8 cellular contexts compared by ENCODE assay signal in the genomic region with DNA sequence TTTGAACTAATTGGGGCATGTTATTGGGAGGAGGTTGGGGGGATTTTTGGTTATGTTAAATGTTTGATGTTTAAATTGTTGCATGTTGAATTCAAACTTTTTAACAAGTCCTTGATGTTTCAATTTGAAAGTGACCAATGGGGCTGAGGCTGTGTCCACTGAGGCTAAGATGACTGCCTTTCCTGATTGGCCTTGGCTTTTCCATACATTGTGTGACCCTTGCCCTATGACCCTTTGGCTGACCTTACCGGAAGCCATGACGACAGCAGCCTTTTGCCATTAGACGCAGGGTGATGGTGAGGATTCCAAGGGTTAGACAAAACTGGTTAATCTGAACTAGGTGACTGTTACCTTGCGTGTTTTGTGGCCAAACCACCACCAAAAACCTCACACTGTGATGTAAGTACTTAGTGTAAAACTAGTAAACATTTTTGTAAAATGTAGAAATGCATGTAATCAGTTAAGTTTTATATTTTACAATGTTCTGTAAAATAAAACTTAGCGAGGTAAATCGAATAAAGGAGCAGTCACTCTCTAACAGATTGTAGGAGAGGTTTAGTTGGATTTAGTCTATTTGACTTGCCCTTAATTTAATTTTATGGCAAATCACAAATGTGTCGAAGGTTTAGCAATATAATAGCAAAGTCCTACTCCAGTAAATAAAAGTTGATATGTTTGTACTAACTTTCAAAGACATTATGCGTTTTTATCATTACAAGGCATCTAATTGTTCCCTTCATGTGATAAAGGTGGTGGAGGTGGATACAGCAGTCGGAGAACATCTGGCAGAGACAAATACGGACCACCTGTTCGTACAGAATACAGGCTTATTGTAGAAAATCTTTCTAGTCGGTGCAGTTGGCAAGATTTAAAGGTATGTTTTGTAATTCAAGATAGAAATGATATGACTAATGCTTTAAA. TPM values are rescaled to one million over a fixed set of nuclear protein-coding genes. Genes with fewer than 3 reads are reported as not detected.
DNase-seq lines count a peak whose midpoint lies in the region; ATAC-seq, FAIRE-seq and TF ChIP-seq lines count a peak whose summit lies in the region.

No MANE protein-coding gene starts in this region.

- H3K27me3 ChIP-seq in H7 (ENCODE audit: control insufficient read depth, insufficient read depth, low read length) (no peaks in the 10 kb centered on the region), endothelial cell of umbilical vein (ENCODE audit: control insufficient read depth in 2 of 2, insufficient read depth in 2 of 2, low read length in 2 of 2) (peaks cover 0 to 3% of the 10 kb centered on the region in 2 experiments), ovary (no peaks in the 10 kb centered on the region)

- intact Hi-C loops in endothelial cell of umbilical vein (cut with micrococcal nuclease) (loop anchor here (5.0 to 10.0 kb wide), 3 partner anchors 133 to 386 kb away; a partner anchor contains a TSS), ovary (cut with DNase I) (loop anchor here in 2 of 4 donors (10.0 kb wide), 2 partner anchors 126 to 736 kb away; no protein-coding TSS in a partner anchor)

- H4K20me1 ChIP-seq in endothelial cell of umbilical vein (replicated peaks; ENCODE audit: control insufficient read depth, extremely low read depth, insufficient read depth, low read length) = peaks cover 24% of the 10 kb centered on the region

- H3K4me1 ChIP-seq in endothelial cell of umbilical vein (ENCODE audit: control insufficient read depth, extremely low read depth, insufficient read depth, low read length) (peaks cover 16% of the 10 kb centered on the region), ovary (ENCODE audit: insufficient read depth) (peaks cover 7% of the 10 kb centered on the region)

- TF ChIP-seq EP300 in ovary (IDR thresholded peaks at IDR 0.05) = no peak

- peak overlapping the region; percentile 75 for H3K4me2 ChIP-seq in endothelial cell of umbilical vein (ENCODE audit: insufficient read depth, low read length)

- H3K9me3 ChIP-seq in endothelial cell of umbilical vein (replicated peaks; ENCODE audit: control insufficient read depth, insufficient read depth, low read length) = no peaks in the 10 kb centered on the region
- H3K9me3 ChIP-seq in ovary = no peaks in the 10 kb centered on the region

- TF ChIP-seq CTCF in endothelial cell of umbilical vein (IDR thresholded peaks at IDR 0.05; ENCODE audit: extremely low read depth in 1 of 2, insufficient read depth in 1 of 2, low read depth in 1 of 2, low read length in 2 of 2) (no peak), ovary (IDR thresholded peaks at IDR 0.05) (no peak), omental fat pad (IDR thresholded peaks at IDR 0.05) (no peak)

- H3K36me3 ChIP-seq in H7 (replicated peaks; ENCODE audit: control insufficient read depth, insufficient read depth, low read length) (peaks cover 37% of the 10 kb centered on the region), endothelial cell of umbilical vein (ENCODE audit: control insufficient read depth in 2 of 2, extremely low read depth in 1 of 2, insufficient read depth in 2 of 2, low read length in 2 of 2) (peaks cover 21 to 42% of the 10 kb centered on the region in 2 experiments), ovary (no peaks in the 10 kb centered on the region)

- H3K79me2 ChIP-seq in endothelial cell of umbilical vein (ENCODE audit: control insufficient read depth, insufficient read depth, low read length) = peaks cover 43% of the 10 kb centered on the region

- H3K9me1 ChIP-seq in endothelial cell of umbilical vein (replicated peaks; ENCODE audit: control insufficient read depth, extremely low read depth, insufficient read depth, low read length) = no peaks in the 10 kb centered on the region

- H3K9ac ChIP-seq in endothelial cell of umbilical vein (replicated peaks; ENCODE audit: extremely low read depth, insufficient read depth, low read length) = peak overlapping the region; percentile 60

- DNase-seq in H7 (no peak), SW 1271 (lab: John Stamatoyannopoulos, UW) (peak; percentile 20 to 33), endothelial cell of umbilical vein (ENCODE audit: low read depth, low spot score) (peak; percentile 47), ovary (peak in 4 of 5 donors; percentile 39 to 59 (median 52)), globus pallidus (ENCODE audit: low spot score) (no peak), left lobe of liver (ENCODE audit: low spot score) (no peak), omental fat pad (ENCODE audit: low spot score) (no peak)

- WGBS in ovary, 3 donors = 34 to 49% (median 41%) methylated on average over 12 of the region's 12 CpGs

- no peak for TF ChIP-seq POLR2A in endothelial cell of umbilical vein (IDR thresholded peaks at IDR 0.05; ENCODE audit: low read depth, low read length)
- TF ChIP-seq POLR2A in ovary (IDR thresholded peaks at IDR 0.05) = no peak

- POLR2A ChIA-PET in endothelial cell of umbilical vein (lab: Charles Lee) = no interaction called here

- H3K4me3 ChIP-seq in H7 (ENCODE audit: insufficient read depth, low read depth, low read length) = peak overlapping the region; percentile 90
- peak overlapping the region; percentile 60 to 99 (median 90) for H3K4me3 ChIP-seq in endothelial cell of umbilical vein (replicated peaks in 1 of 3; ENCODE audit: insufficient read depth in 1 of 3, low read depth in 1 of 3, low read length in 3 of 3)
- peak overlapping the region; percentile 97 for H3K4me3 ChIP-seq in ovary

- CTCF ChIA-PET in endothelial cell of umbilical vein (lab: Charles Lee) = interaction anchor here (1.1 kb wide), 1 partner anchor 11 kb away, joined by 3 read pairs; no protein-coding TSS in a partner anchor

- ATAC-seq in left lobe of liver (no peak), omental fat pad (ENCODE audit: low FRiP score) (no peak), HG03520 (IDR thresholded peaks at IDR 0.05; ENCODE audit: unreplicated experiment) (no peak)

- FAIRE-seq in endothelial cell of umbilical vein (lab: Jason Lieb, UNC) = no peak

- no peak overlapping the region for H2AFZ ChIP-seq in endothelial cell of umbilical vein (ENCODE audit: low read depth, low read length)

- H3K27ac ChIP-seq in endothelial cell of umbilical vein (ENCODE audit: insufficient read depth, low read depth, low read length) = no peak overlapping the region
- H3K27ac ChIP-seq in ovary = peak overlapping the region in 1 of 2 donors; percentile 99

- BruUV-seq in endothelial cell of umbilical vein (replicated peaks; lab: Mats Ljungman, UMichigan) = TSS peak; percentile 25

- dilution Hi-C loops in endothelial cell of umbilical vein (cut with MboI; ENCODE audit: extremely low pct_ligation_motif_present, low sequenced_read_pairs) = no loop called here

TF ChIP-seq in endothelial cell of umbilical vein, 7 proteins besides CTCF, POLR2A, EP300 and RAD21:
- no peak for TF ChIP-seq GATA2 (IDR thresholded peaks at IDR 0.05; ENCODE audit: insufficient read depth, insufficient read length, low read depth, low read length)
- no peak for TF ChIP-seq POLR2AphosphoS5 (IDR thresholded peaks at IDR 0.05; ENCODE audit: insufficient read depth, low read depth, low read length)
- no peak for TF ChIP-seq MYC (IDR thresholded peaks at IDR 0.05; ENCODE audit: low read depth, low read length)
- TF ChIP-seq EZH2 (IDR thresholded peaks at IDR 0.05; ENCODE audit: borderline replicate concordance, low read depth, low read length, severe bottlenecking) = no peak
- no peak for TF ChIP-seq JUN (IDR thresholded peaks at IDR 0.05; ENCODE audit: borderline replicate concordance, insufficient read depth, insufficient read length, low read depth)
- TF ChIP-seq FOS (IDR thresholded peaks at IDR 0.05; ENCODE audit: borderline replicate concordance, insufficient read depth, low read length) = no peak
- TF ChIP-seq, protein P1, sequence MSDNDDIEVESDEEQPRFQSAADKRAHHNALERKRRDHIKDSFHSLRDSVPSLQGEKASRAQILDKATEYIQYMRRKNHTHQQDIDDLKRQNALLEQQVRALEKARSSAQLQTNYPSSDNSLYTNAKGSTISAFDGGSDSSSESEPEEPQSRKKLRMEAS (IDR thresholded peaks at IDR 0.05; ENCODE audit: insufficient read depth, insufficient read length) = no peak

RNA-seq across cellular contexts. Expression of a gene that starts 1.6 kb away (rescaled TPM):
- total RNA-seq in H7 (2014; rRNA removed; shearing (Covaris generic)) = 23.8 and 33.7 TPM in 2 replicates
- total RNA-seq in endothelial cell of umbilical vein (153 and 157 TPM in 2 replicates), ovary (100 to 1,000 TPM in 5 of 7 donors, 10 to 100 TPM in 2; 69.7 to 163 (median 122) TPM), left lobe of liver (71.6 TPM), omental fat pad (100 to 1,000 TPM in 1 of 4 donors, 10 to 100 TPM in 3; 64.4 to 122 (median 81.7) TPM)
- polyA plus RNA-seq in endothelial cell of umbilical vein (52.0 and 61.9 TPM in 2 replicates), ovary (100 to 1,000 TPM in 1 of 2 donors, 10 to 100 TPM in 1; 99.4 to 132 TPM)
- polyA plus RNA-seq in endothelial cell of umbilical vein (2011; cell fraction: cytosol; rRNA removed) = 82.6 and 99.1 TPM in 2 replicates
- 330 and 385 TPM in 2 replicates for polyA plus RNA-seq in endothelial cell of umbilical vein (2011; cell fraction: nucleus; rRNA removed)
- 112 and 113 TPM in 2 replicates for polyA plus RNA-seq in endothelial cell of umbilical vein (2012)
- polyA minus RNA-seq in endothelial cell of umbilical vein = 95.4 and 111 TPM in 2 replicates
- 104 TPM for polyA minus RNA-seq in endothelial cell of umbilical vein (2011; cell fraction: cytosol; rRNA and poly(A)+ RNA removed)
- 88.6 and 112 TPM in 2 replicates for polyA minus RNA-seq in endothelial cell of umbilical vein (2011; cell fraction: nucleus; rRNA and poly(A)+ RNA removed)

RNA-seq across cellular contexts. Expression of a gene that starts 48.2 kb away (rescaled TPM):
- total RNA-seq in H7 (2014; rRNA removed; shearing (Covaris generic)) = 6.3 and 17.7 TPM in 2 replicates
- total RNA-seq in endothelial cell of umbilical vein (7.1 and 8.2 TPM in 2 replicates), ovary (10 to 100 TPM; 14.1 to 22.9 (median 19.0) TPM), left lobe of liver (3.6 TPM), omental fat pad (1 to 10 TPM; 6.5 to 9.8 (median 7.4) TPM)
- polyA plus RNA-seq in endothelial cell of umbilical vein (4.8 and 5.2 TPM in 2 replicates), ovary (1 to 10 TPM; 8.0 to 8.3 TPM)
- polyA plus RNA-seq in endothelial cell of umbilical vein (2011; cell fraction: cytosol; rRNA removed) = 1.4 and 1.9 TPM in 2 replicates
- 36.0 and 46.5 TPM in 2 replicates for polyA plus RNA-seq in endothelial cell of umbilical vein (2011; cell fraction: nucleus; rRNA removed)
- 2.7 and 2.9 TPM in 2 replicates for polyA plus RNA-seq in endothelial cell of umbilical vein (2012)
- polyA minus RNA-seq in endothelial cell of umbilical vein = 12.1 and 12.7 TPM in 2 replicates
- polyA minus RNA-seq in endothelial cell of umbilical vein (2011; cell fraction: cytosol; rRNA and poly(A)+ RNA removed) = 5.0 TPM
- 16.2 and 18.4 TPM in 2 replicates for polyA minus RNA-seq in endothelial cell of umbilical vein (2011; cell fraction: nucleus; rRNA and poly(A)+ RNA removed)

Comparison
In these comparisons a context has a peak if more than half of its experiments do, and no peak if none do; other contexts are left out.
1. DNase-seq: peak in SW 1271 (2 of 2), endothelial cell of umbilical vein (single experiment) and ovary (4 of 5); none in H7 (single experiment), globus pallidus (single experiment), left lobe of liver (single experiment) and omental fat pad (single experiment).
2. Peak in every context shown above with its lines, with median percentiles within 50 percentile points of each other: H3K4me3 ChIP-seq.